ENCODE assay signal across 28 cellular contexts in the genomic region with DNA sequence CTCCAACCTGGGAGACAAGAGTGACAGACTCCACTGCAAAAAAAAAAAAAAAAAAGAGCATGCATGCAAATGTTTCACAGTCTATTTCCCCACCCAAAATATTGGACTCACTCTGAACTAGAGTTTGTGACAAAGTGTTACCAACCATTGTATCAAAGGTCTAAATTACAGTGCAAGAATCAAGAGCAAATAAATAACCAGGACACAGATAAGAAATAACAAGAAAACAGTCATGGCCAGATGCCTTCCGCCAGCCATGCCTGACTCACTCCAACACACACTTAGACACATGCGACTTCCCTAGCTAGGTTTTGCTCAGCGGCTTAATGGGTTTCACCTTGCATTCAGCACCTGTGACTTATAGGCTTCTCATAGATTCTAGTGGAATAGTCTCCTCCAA.
"Had no signal": no experiment of that assay in that cellular context is flagged by ENCODE, and none has a peak within 500 bp of the region (broad histone marks: within the 10 kb centered on the region; RNA-seq: fewer than 3 reads in every experiment).

No MANE protein-coding gene starts in this region.

- H3K4me3 ChIP-seq: heart right ventricle, skin epidermis, thyroid gland, upper lobe of left lung, vagina had no signal

- H3K4me1 ChIP-seq: foreskin keratinocyte, thyroid gland had no signal

- H3K4me1 Mint-ChIP-seq: activated CD4-positive, alpha-beta memory T cell treated with anti-CD3 and anti-CD28 coated beads, Interleukin-2, amount 10 ng/mL, durations not matched to agents 7 days and 5 days; activated CD4-positive, alpha-beta T cell treated with anti-CD3 and anti-CD28 coated beads, Interleukin-2, amount 10 ng/mL, durations not matched to agents 7 days and 5 days; activated naive CD4-positive, alpha-beta T cell treated with anti-CD3 and anti-CD28 coated beads, Interleukin-2, amount 10 ng/mL, durations not matched to agents 7 days and 5 days; activated naive CD8-positive, alpha-beta T cell treated with anti-CD3 and anti-CD28 coated beads, Interleukin-2, amount 10 ng/mL, durations not matched to agents 7 days and 5 days; memory B cell; natural killer cell; stimulated activated effector memory CD8-positive, alpha-beta T cell treated with anti-CD3 and anti-CD28 coated beads, Interleukin-12 subunit alpha, Interleukin-12 subunit beta, amount 100 ng/mL, for 72 hours; stimulated activated naive CD8-positive, alpha-beta T cell treated with anti-CD3 and anti-CD28 coated beads, Interleukin-15, amount 100 ng/mL, for 72 hours; T-helper 17 cell had no signal

- H3K36me3 ChIP-seq: heart right ventricle, thyroid gland, upper lobe of left lung, vagina had no signal

- H3K27ac Mint-ChIP-seq: activated CD4-positive, alpha-beta memory T cell treated with anti-CD3 and anti-CD28 coated beads, Interleukin-2, amount 10 ng/mL, durations not matched to agents 7 days and 5 days; activated CD4-positive, alpha-beta T cell treated with anti-CD3 and anti-CD28 coated beads, Interleukin-2, amount 10 ng/mL, durations not matched to agents 7 days and 5 days; activated naive CD4-positive, alpha-beta T cell treated with anti-CD3 and anti-CD28 coated beads, Interleukin-2, amount 10 ng/mL, durations not matched to agents 7 days and 5 days; activated naive CD8-positive, alpha-beta T cell treated with anti-CD3 and anti-CD28 coated beads, Interleukin-2, amount 10 ng/mL, durations not matched to agents 7 days and 5 days; activated T-cell treated with anti-CD3 and anti-CD28 coated beads, Interleukin-2, amount 50 U/mL, for 24 hours; memory B cell; natural killer cell; stimulated activated effector memory CD8-positive, alpha-beta T cell treated with anti-CD3 and anti-CD28 coated beads, Interleukin-12 subunit alpha, Interleukin-12 subunit beta, amount 100 ng/mL, for 72 hours; stimulated activated naive CD8-positive, alpha-beta T cell treated with anti-CD3 and anti-CD28 coated beads, Interleukin-15, amount 100 ng/mL, for 72 hours; T-helper 17 cell had no signal

- H3K9me3 ChIP-seq: heart right ventricle, thyroid gland, upper lobe of left lung, vagina had no signal

- H3K27me3 Mint-ChIP-seq: activated CD4-positive, alpha-beta T cell treated with anti-CD3 and anti-CD28 coated beads, Interleukin-2, amount 10 ng/mL, durations not matched to agents 7 days and 5 days; activated naive CD8-positive, alpha-beta T cell treated with anti-CD3 and anti-CD28 coated beads, Interleukin-2, amount 10 ng/mL, durations not matched to agents 7 days and 5 days; stimulated activated naive CD8-positive, alpha-beta T cell treated with anti-CD3 and anti-CD28 coated beads, Interleukin-15, amount 100 ng/mL, for 72 hours had no signal

- H3K4me3 Mint-ChIP-seq: activated CD4-positive, alpha-beta memory T cell treated with anti-CD3 and anti-CD28 coated beads, Interleukin-2, amount 10 ng/mL, durations not matched to agents 7 days and 5 days; activated CD4-positive, alpha-beta T cell treated with anti-CD3 and anti-CD28 coated beads, Interleukin-2, amount 10 ng/mL, durations not matched to agents 7 days and 5 days; activated naive CD4-positive, alpha-beta T cell treated with anti-CD3 and anti-CD28 coated beads, Interleukin-2, amount 10 ng/mL, durations not matched to agents 7 days and 5 days; activated naive CD8-positive, alpha-beta T cell treated with anti-CD3 and anti-CD28 coated beads, Interleukin-2, amount 10 ng/mL, durations not matched to agents 7 days and 5 days; activated T-cell treated with anti-CD3 and anti-CD28 coated beads, Interleukin-2, amount 50 U/mL, for 24 hours; memory B cell; natural killer cell; stimulated activated effector memory CD8-positive, alpha-beta T cell treated with anti-CD3 and anti-CD28 coated beads, Interleukin-12 subunit alpha, Interleukin-12 subunit beta, amount 100 ng/mL, for 72 hours; stimulated activated naive CD8-positive, alpha-beta T cell treated with anti-CD3 and anti-CD28 coated beads, Interleukin-15, amount 100 ng/mL, for 72 hours; T-helper 17 cell had no signal

- FAIRE-seq: astrocyte, endothelial cell of umbilical vein had no signal

- H3K36me3 Mint-ChIP-seq: activated naive CD4-positive, alpha-beta T cell treated with anti-CD3 and anti-CD28 coated beads, Interleukin-2, amount 10 ng/mL, durations not matched to agents 7 days and 5 days; activated naive CD8-positive, alpha-beta T cell treated with anti-CD3 and anti-CD28 coated beads, Interleukin-2, amount 10 ng/mL, durations not matched to agents 7 days and 5 days; memory B cell; natural killer cell; stimulated activated effector memory CD8-positive, alpha-beta T cell treated with anti-CD3 and anti-CD28 coated beads, Interleukin-12 subunit alpha, Interleukin-12 subunit beta, amount 100 ng/mL, for 72 hours had no signal

- ATAC-seq: foreskin keratinocyte; heart right ventricle; natural killer cell; sciatic nerve; stimulated activated naive CD8-positive, alpha-beta T cell treated with anti-CD3 and anti-CD28 coated beads, Interleukin-15, amount 100 ng/mL, for 72 hours; T-helper 17 cell had no signal

- H3K27ac ChIP-seq: foreskin keratinocyte, heart right ventricle, skin epidermis, thyroid gland, upper lobe of left lung, vagina had no signal

- DNase-seq: activated CD4-positive, alpha-beta memory T cell treated with anti-CD3 and anti-CD28 coated beads, Interleukin-2, amount 10 ng/mL, durations not matched to agents 7 days and 5 days; activated CD4-positive, alpha-beta T cell treated with anti-CD3 and anti-CD28 coated beads for 1 hour; activated CD4-positive, alpha-beta T cell treated with anti-CD3 and anti-CD28 coated beads, Interleukin-2, amount 10 ng/mL, durations not matched to agents 7 days and 5 days; activated CD8-positive, alpha-beta memory T cell treated with anti-CD3 and anti-CD28 coated beads, Interleukin-2, amount 50 U/mL, for 48 hours; activated gamma-delta T cell; activated naive CD4-positive, alpha-beta T cell treated with anti-CD3 and anti-CD28 coated beads, Interleukin-2, amount 10 ng/mL, durations not matched to agents 7 days and 5 days; activated naive CD8-positive, alpha-beta T cell treated with anti-CD3 and anti-CD28 coated beads, Interleukin-2, amount 10 ng/mL, durations not matched to agents 7 days and 5 days; activated T-cell treated with anti-CD3 and anti-CD28 coated beads, Interleukin-2, amount 50 U/mL, for 24 hours; amniotic stem cell; central memory CD4-positive, alpha-beta T cell; foreskin keratinocyte; heart right ventricle; midbrain; natural killer cell; posterior cingulate gyrus; stimulated activated CD4-positive, alpha-beta T cell treated with anti-CD3 and anti-CD28 coated beads, Interleukin-4, amount 100 ng/mL, for 24 hours; stimulated activated naive CD8-positive, alpha-beta T cell treated with anti-CD3 and anti-CD28 coated beads, Interleukin-15, amount 100 ng/mL, for 72 hours; SW 1271; T-helper 17 cell; thyroid gland; upper lobe of left lung had no signal

- H3K9me3 Mint-ChIP-seq: activated CD4-positive, alpha-beta memory T cell treated with anti-CD3 and anti-CD28 coated beads, Interleukin-2, amount 10 ng/mL, durations not matched to agents 7 days and 5 days; activated CD4-positive, alpha-beta T cell treated with anti-CD3 and anti-CD28 coated beads, Interleukin-2, amount 10 ng/mL, durations not matched to agents 7 days and 5 days; activated naive CD4-positive, alpha-beta T cell treated with anti-CD3 and anti-CD28 coated beads, Interleukin-2, amount 10 ng/mL, durations not matched to agents 7 days and 5 days; activated naive CD8-positive, alpha-beta T cell treated with anti-CD3 and anti-CD28 coated beads, Interleukin-2, amount 10 ng/mL, durations not matched to agents 7 days and 5 days; activated T-cell treated with anti-CD3 and anti-CD28 coated beads, Interleukin-2, amount 50 U/mL, for 24 hours; memory B cell; natural killer cell; stimulated activated effector memory CD8-positive, alpha-beta T cell treated with anti-CD3 and anti-CD28 coated beads, Interleukin-12 subunit alpha, Interleukin-12 subunit beta, amount 100 ng/mL, for 72 hours; stimulated activated naive CD8-positive, alpha-beta T cell treated with anti-CD3 and anti-CD28 coated beads, Interleukin-15, amount 100 ng/mL, for 72 hours had no signal

- H3K27me3 ChIP-seq: foreskin keratinocyte, heart right ventricle, thyroid gland, upper lobe of left lung, vagina had no signal
